In genomic region chr14:101937926-101938767, GRCh38 we compare ENCODE assay signal across 20 cellular contexts. TPM values are rescaled to one million over a fixed set of nuclear protein-coding genes. Genes with fewer than 3 reads are reported as not detected.
DNase-seq lines count a peak whose midpoint lies in the region; ATAC-seq and TF ChIP-seq lines count a peak whose summit lies in the region.
"Had no signal": no experiment of that assay in that cellular context is flagged by ENCODE, and none has a peak within 500 bp of the region (broad histone marks: within the 10 kb centered on the region; RNA-seq: fewer than 3 reads in every experiment).

No MANE protein-coding gene starts in this region.

- H3K4me2 ChIP-seq in H9 (ENCODE audit: insufficient read depth, insufficient read length, low read length) (peak overlapping the region; percentile 12), neural progenitor cell (no peak overlapping the region)
- H3K4me2 ChIP-seq: GM23338 had no signal

- H3K27me3 ChIP-seq in H9 (ENCODE audit: insufficient read depth, low read length) (peaks cover 30% of the 10 kb centered on the region), neural progenitor cell (peaks cover 38% of the 10 kb centered on the region)
- H3K27me3 ChIP-seq: MG63 had no signal

- no peaks in the 10 kb centered on the region for H3K36me3 ChIP-seq in neural progenitor cell
- H3K36me3 ChIP-seq: MG63 had no signal

- no peaks in the 10 kb centered on the region for H3K79me1 ChIP-seq in H9 (ENCODE audit: insufficient read depth, low read depth, low read length, poor library complexity, severe bottlenecking)

- peaks cover 0 to 4% of the 10 kb centered on the region in 2 experiments; a peak in 1 of 5 replicates for H3K9me3 Mint-ChIP-seq in H9
- no peaks in the 10 kb centered on the region; the same call in 1 of the 2 replicates for H3K9me3 Mint-ChIP-seq in WTC11
- H3K9me3 Mint-ChIP-seq in neural progenitor cell: no peaks in the 10 kb centered on the region
- no peaks in the 10 kb centered on the region for H3K9me3 Mint-ChIP-seq in stimulated activated effector memory CD8-positive, alpha-beta T cell treated with anti-CD3 and anti-CD28 coated beads, Interleukin-12 subunit alpha, Interleukin-12 subunit beta, amount 100 ng/mL, for 72 hours
- H3K9me3 Mint-ChIP-seq: CD4-positive, alpha-beta T cell had no signal

- no peak overlapping the region for H4K5ac ChIP-seq in H9 (ENCODE audit: insufficient read length, low read depth, low read length)

- no peak overlapping the region for H3K4me3 ChIP-seq in neural progenitor cell
- H3K4me3 ChIP-seq: A549, GM23338, MG63 had no signal

- TF ChIP-seq CTCF in H9 (conservative IDR thresholded peaks at IDR 0.05) (no peak), WTC11 (IDR thresholded peaks at IDR 0.05) (no peak), neural progenitor cell (IDR thresholded peaks at IDR 0.05) (no peak)

- H3K4me1 Mint-ChIP-seq in H9 (peaks cover 0 to 6% of the 10 kb centered on the region in 2 experiments; a peak in 2 of 4 replicates), WTC11 (no peaks in the 10 kb centered on the region), neural progenitor cell (no peaks in the 10 kb centered on the region)
- peaks cover 9% of the 10 kb centered on the region for H3K4me1 Mint-ChIP-seq in stimulated activated effector memory CD8-positive, alpha-beta T cell treated with anti-CD3 and anti-CD28 coated beads, Interleukin-12 subunit alpha, Interleukin-12 subunit beta, amount 100 ng/mL, for 72 hours
- H3K4me1 Mint-ChIP-seq: GM23338 had no signal

- H2BK12ac ChIP-seq in H9 (ENCODE audit: insufficient read length, low read depth, low read length): no peak overlapping the region

- H3K23me2 ChIP-seq in H9 (ENCODE audit: insufficient read length, low read depth, low read length, poor library complexity, severe bottlenecking): no peaks in the 10 kb centered on the region

- H3K36me3 Mint-ChIP-seq in H9 (ENCODE audit: insufficient read depth in 1 of 3, low read depth in 3 of 3) (no peaks in the 10 kb centered on the region), WTC11 (no peaks in the 10 kb centered on the region), neural progenitor cell (no peaks in the 10 kb centered on the region)
- H3K36me3 Mint-ChIP-seq in stimulated activated effector memory CD8-positive, alpha-beta T cell treated with anti-CD3 and anti-CD28 coated beads, Interleukin-12 subunit alpha, Interleukin-12 subunit beta, amount 100 ng/mL, for 72 hours: no peaks in the 10 kb centered on the region

- no peaks in the 10 kb centered on the region for H3K79me2 ChIP-seq in H9 (ENCODE audit: insufficient read depth, low read length)
- no peaks in the 10 kb centered on the region for H3K79me2 ChIP-seq in neural progenitor cell (ENCODE audit: low read depth)

- no peak overlapping the region for H2BK120ac ChIP-seq in H9 (ENCODE audit: low read depth, low read length, poor library complexity, severe bottlenecking)

- no peak for ATAC-seq in WTC11
- ATAC-seq in stimulated activated effector memory CD8-positive, alpha-beta T cell treated with anti-CD3 and anti-CD28 coated beads, Interleukin-12 subunit alpha, Interleukin-12 subunit beta, amount 100 ng/mL, for 72 hours: no peak
- no peak for ATAC-seq in HG02623 (IDR thresholded peaks at IDR 0.05; ENCODE audit: unreplicated experiment)

- H2BK5ac ChIP-seq in H9 (ENCODE audit: insufficient read length, low read length): no peak overlapping the region

- H2AK5ac ChIP-seq in H9 (ENCODE audit: insufficient read length, low read length): no peak overlapping the region

- 0 out of 5 replicates have a peak overlapping the region, but pooled peaks of 1 of the 2 experiments have one; percentile 38 for H3K4me3 Mint-ChIP-seq in H9
- H3K4me3 Mint-ChIP-seq in WTC11: no peak overlapping the region
- H3K4me3 Mint-ChIP-seq in neural progenitor cell: no peak overlapping the region
- no peak overlapping the region for H3K4me3 Mint-ChIP-seq in stimulated activated effector memory CD8-positive, alpha-beta T cell treated with anti-CD3 and anti-CD28 coated beads, Interleukin-12 subunit alpha, Interleukin-12 subunit beta, amount 100 ng/mL, for 72 hours
- H3K4me3 Mint-ChIP-seq: CD4-positive, alpha-beta T cell; GM23338 had no signal

- no peaks in the 10 kb centered on the region for H4K20me1 ChIP-seq in H9 (ENCODE audit: control insufficient read depth, insufficient read depth, insufficient read length)
- no peaks in the 10 kb centered on the region for H4K20me1 ChIP-seq in neural progenitor cell (ENCODE audit: low read depth)

- no CpG with 5 or more reads among the region's 13 CpGs for WGBS in H9 (ENCODE audit: extremely low coverage, insufficient read length, low lambda C conversion rate)

- H3T11ph ChIP-seq in H9 (ENCODE audit: low read length): no peak overlapping the region

- no peaks in the 10 kb centered on the region for H3K9me3 ChIP-seq in H9 (ENCODE audit: control insufficient read depth, low read depth, low read length)
- H3K9me3 ChIP-seq in neural progenitor cell (ENCODE audit: low read depth): no peaks in the 10 kb centered on the region
- H3K9me3 ChIP-seq: A549, Caco-2, MG63 had no signal

- no peak overlapping the region for H3K4ac ChIP-seq in H9 (ENCODE audit: low read depth, low read length)

- H4K91ac ChIP-seq in H9 (ENCODE audit: insufficient read length, low read depth, low read length): no peak overlapping the region

- no peak overlapping the region for H3K14ac ChIP-seq in H9 (ENCODE audit: insufficient read depth, low read length)

- H3K27me3 Mint-ChIP-seq in H9 (ENCODE audit: low read depth) (peaks cover 100% of the 10 kb centered on the region), WTC11 (ENCODE audit: low read depth) (peaks cover 84% of the 10 kb centered on the region), neural progenitor cell (ENCODE audit: insufficient read depth, low read depth) (peaks cover 13% of the 10 kb centered on the region)

- no peak overlapping the region for H4K8ac ChIP-seq in H9 (replicated peaks; ENCODE audit: insufficient read length, low read depth, low read length)

- H3K27ac Mint-ChIP-seq in H9 (no peak overlapping the region), WTC11 (no peak overlapping the region), neural progenitor cell (peak overlapping the region; percentile 46)
- H3K27ac Mint-ChIP-seq in stimulated activated effector memory CD8-positive, alpha-beta T cell treated with anti-CD3 and anti-CD28 coated beads, Interleukin-12 subunit alpha, Interleukin-12 subunit beta, amount 100 ng/mL, for 72 hours: peak overlapping the region; percentile 29
- H3K27ac Mint-ChIP-seq: CD4-positive, alpha-beta T cell; GM23338 had no signal

- no peak overlapping the region for H2BK20ac ChIP-seq in H9 (ENCODE audit: low read depth, low read length, poor library complexity, severe bottlenecking)

- H3F3A ChIP-seq in neural progenitor cell (ENCODE audit: low read depth): no peaks in the 10 kb centered on the region

- no peak overlapping the region for H2AFZ ChIP-seq in H9 (ENCODE audit: low read length)
- H2AFZ ChIP-seq in neural progenitor cell (replicated peaks): peak overlapping the region; percentile 34
- H2AFZ ChIP-seq: GM23338 had no signal

- H3K4me1 ChIP-seq in H9 (ENCODE audit: insufficient read depth, low read length): no peaks in the 10 kb centered on the region
- no peaks in the 10 kb centered on the region for H3K4me1 ChIP-seq in neural progenitor cell
- H3K4me1 ChIP-seq: A549, Caco-2 had no signal

- H3K9ac ChIP-seq in H9 (ENCODE audit: extremely low read depth, insufficient read length, low read length) (no peak overlapping the region), neural progenitor cell (no peak overlapping the region)

- no peak for DNase-seq in H9
- DNase-seq in WTC11 (ENCODE audit: low spot score): no peak
- no peak for DNase-seq in neural progenitor cell (ENCODE audit: low spot score)
- DNase-seq in stimulated activated effector memory CD8-positive, alpha-beta T cell treated with anti-CD3 and anti-CD28 coated beads, Interleukin-12 subunit alpha, Interleukin-12 subunit beta, amount 100 ng/mL, for 72 hours (ENCODE audit: low spot score in 2 of 2): no peak
- no peak for DNase-seq in stimulated activated CD4-positive, alpha-beta T cell treated with anti-CD3 and anti-CD28 coated beads, Interleukin-4, amount 100 ng/mL, for 4 hours
- no peak for DNase-seq in HuH-7 (ENCODE audit: low spot score)
- DNase-seq: Caco-2; CD4-positive, alpha-beta T cell; DMS153; GF-D8; Karpas-422; MG63; NCI-H1048; NCI-H1436; NCI-H2029; NCI-H748 treated with DMSO at 0.1 percent for 48 hours; NK-92 treated with Interleukin-12 subunit alpha and Interleukin-12 subunit beta, amount 100 ng/mL, for 24 hours had no signal

- CTCF ChIA-PET in WTC11 (lab: Charles Lee): interaction anchor here (1.0 kb wide), 1 partner anchor 16 kb away, joined by 5 read pairs; no protein-coding TSS in a partner anchor

- POLR2A ChIA-PET in WTC11 (lab: Charles Lee): no interaction called here

- H3K56ac ChIP-seq in H9 (ENCODE audit: insufficient read length, low read depth, low read length): no peak overlapping the region

- no peak overlapping the region for H3K18ac ChIP-seq in H9 (ENCODE audit: insufficient read length, low read depth, low read length)

- H2BK15ac ChIP-seq in H9 (ENCODE audit: low read depth, low read length): no peak overlapping the region

- H3K23ac ChIP-seq in H9 (ENCODE audit: insufficient read length, low read depth, low read length): no peak overlapping the region

- H3K27ac ChIP-seq in H9 (ENCODE audit: insufficient read length, low read depth, low read length) (no peak overlapping the region), neural progenitor cell (no peak overlapping the region)
- H3K27ac ChIP-seq: A549 had no signal

TF ChIP-seq in WTC11, 78 proteins besides CTCF, POLR2A, EP300 and RAD21:
- TF ChIP-seq GTF2I (CRISPR knock-in tag; conservative IDR thresholded peaks at IDR 0.05) (0 out of 2 replicates have a peak, but pooled peaks have one; percentile 41), ATF1 (CRISPR knock-in tag; IDR thresholded peaks at IDR 0.05) (no peak)

RNA-seq across cellular contexts. Expression of gene DYNC1H1, which starts 26.2 kb away (rescaled TPM):
- total RNA-seq in H9 (2021) (319 and 359 TPM in 2 replicates), WTC11 (2021) (382 to 438 TPM (median 392 TPM) in 3 replicates), neural progenitor cell (ENCODE audit: low replicate concordance) (237 and 309 TPM in 2 replicates)

Comparison
In these comparisons a context has a peak if more than half of its experiments do, and no peak if none do; other contexts are left out.
1. H3K27ac Mint-ChIP-seq: peak in neural progenitor cell (single experiment) and stimulated activated effector memory CD8-positive, alpha-beta T cell treated with anti-CD3 and anti-CD28 coated beads, Interleukin-12 subunit alpha, Interleukin-12 subunit beta, amount 100 ng/mL, for 72 hours (single experiment); none in H9 (0 of 3) and WTC11 (single experiment).